ENCODE assay signal across 9 cellular contexts in the genomic region with DNA sequence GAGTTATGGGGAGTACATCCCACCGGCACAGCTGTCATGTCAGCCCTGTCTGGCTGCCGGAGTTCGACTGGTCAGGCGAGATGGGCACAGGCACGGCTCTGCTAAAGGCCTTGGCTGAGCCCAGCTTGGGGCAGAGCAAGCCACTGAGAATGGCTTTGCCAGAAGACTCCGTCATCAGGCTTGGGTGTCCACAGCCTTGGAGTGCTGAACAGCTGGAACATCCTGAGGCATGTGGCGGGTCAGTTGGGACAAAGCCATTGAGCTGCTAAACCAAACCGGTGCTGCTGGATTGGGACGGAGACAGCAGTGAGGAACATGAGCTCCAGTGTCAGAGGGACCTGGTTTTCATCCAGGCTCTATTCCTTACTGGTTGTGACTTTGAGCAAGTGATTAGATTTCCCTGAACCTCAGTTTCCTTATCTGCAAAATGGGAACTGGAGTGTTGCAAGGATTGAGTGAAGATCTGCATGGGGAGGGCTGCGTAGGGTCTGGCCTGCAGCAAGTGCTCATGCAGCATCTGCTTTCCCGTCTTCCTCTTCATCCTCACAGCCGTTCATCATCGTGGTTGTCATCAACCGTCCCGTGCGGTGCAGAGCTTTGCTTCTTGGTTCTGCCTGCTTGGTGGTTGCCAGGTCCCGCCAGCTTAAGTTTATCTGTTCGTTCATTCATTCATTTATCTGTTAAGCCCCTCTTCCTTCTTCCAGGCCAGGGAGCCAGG.
DNase-seq lines count a peak whose midpoint lies in the region; ATAC-seq and TF ChIP-seq lines count a peak whose summit lies in the region.
"Had no signal": no experiment of that assay in that cellular context is flagged by ENCODE, and none has a peak within 500 bp of the region (broad histone marks: within the 10 kb centered on the region; RNA-seq: fewer than 3 reads in every experiment).

No MANE protein-coding gene starts in this region.

- H3K9me3 ChIP-seq in HEK293 (ENCODE audit: control insufficient read depth, insufficient read depth, low read depth, low read length) (no peaks in the 10 kb centered on the region), spleen (no peaks in the 10 kb centered on the region)

- no peak for TF ChIP-seq POLR2A in spleen (IDR thresholded peaks at IDR 0.05)

- CTCF ChIA-PET in HEK293 (lab: Yijun Ruan, JAX): interaction anchor here (0.6 to 1.0 kb wide), 3 partner anchors 33 to 143 kb away, joined by 3 to 4 read pairs (median 3); no protein-coding TSS in a partner anchor

- H3K36me3 ChIP-seq in HEK293 (ENCODE audit: control insufficient read depth in 2 of 2, insufficient read depth in 1 of 2, low read length in 2 of 2) (no peaks in the 10 kb centered on the region), spleen (peaks cover 0 to 32% (median 0%) of the 10 kb centered on the region in 6 donors)

- WGBS in spleen, 5 donors: 74 to 84% (median 77%) methylated on average over 15 to 18 of the region's 18 CpGs

- H3K27me3 ChIP-seq in spleen (replicated peaks in 1 of 7): no peaks in the 10 kb centered on the region
- H3K27me3 ChIP-seq: dorsolateral prefrontal cortex had no signal

- no peaks in the 10 kb centered on the region for H3K4me1 ChIP-seq in HEK293 (ENCODE audit: control insufficient read depth, insufficient read depth, low read length)
- H3K4me1 ChIP-seq in spleen: peaks cover 0 to 61% (median 32%) of the 10 kb centered on the region in 6 donors

- no peak for TF ChIP-seq CTCF in HEK293 (tag by site-specific recombination; IDR thresholded peaks at IDR 0.05)
- no peak for TF ChIP-seq CTCF in coronary artery (IDR thresholded peaks at IDR 0.05)
- no peak for TF ChIP-seq CTCF in spleen (IDR thresholded peaks at IDR 0.05 in 8 of 11, conservative IDR thresholded peaks at IDR 0.05 in 3 of 11)

- ATAC-seq in left lobe of liver (peak; percentile 14), GM19324 (IDR thresholded peaks at IDR 0.05; ENCODE audit: low FRiP score, unreplicated experiment) (no peak), HG03342 (IDR thresholded peaks at IDR 0.05; ENCODE audit: unreplicated experiment) (no peak)

- H3K4me3 ChIP-seq in HEK293 (ENCODE audit: low read depth, low read length) (no peak overlapping the region), coronary artery (peak overlapping the region; percentile 28), spleen (no peak overlapping the region)
- H3K4me3 ChIP-seq: dorsolateral prefrontal cortex had no signal

- H3K27ac ChIP-seq in HEK293 (ENCODE audit: extremely low read depth, low read depth, low read length) (no peak overlapping the region), coronary artery (peak overlapping the region; percentile 18 to 54), spleen (peak overlapping the region in 5 of 8 donors; percentile 30 to 72 (median 43))
- H3K27ac ChIP-seq: dorsolateral prefrontal cortex had no signal

- POLR2A ChIA-PET in HEK293 (lab: Yijun Ruan, JAX): no interaction called here

- intact Hi-C loops in spleen (cut with DNase I; ENCODE audit: low total_unique reads): no loop called here

- DNase-seq in coronary artery (ENCODE audit: low spot score): no peak
- DNase-seq in left lobe of liver (ENCODE audit: low spot score): no peak
- DNase-seq in spleen: peak; percentile 74
- no peak for DNase-seq in SIG-M5 (lab: John Stamatoyannopoulos, UW)
- no peak for DNase-seq in putamen (ENCODE audit: low spot score)
- DNase-seq: dorsolateral prefrontal cortex had no signal

TF ChIP-seq in HEK293, 187 proteins besides CTCF, POLR2A, EP300 and RAD21:
- TF ChIP-seq, protein P1, sequence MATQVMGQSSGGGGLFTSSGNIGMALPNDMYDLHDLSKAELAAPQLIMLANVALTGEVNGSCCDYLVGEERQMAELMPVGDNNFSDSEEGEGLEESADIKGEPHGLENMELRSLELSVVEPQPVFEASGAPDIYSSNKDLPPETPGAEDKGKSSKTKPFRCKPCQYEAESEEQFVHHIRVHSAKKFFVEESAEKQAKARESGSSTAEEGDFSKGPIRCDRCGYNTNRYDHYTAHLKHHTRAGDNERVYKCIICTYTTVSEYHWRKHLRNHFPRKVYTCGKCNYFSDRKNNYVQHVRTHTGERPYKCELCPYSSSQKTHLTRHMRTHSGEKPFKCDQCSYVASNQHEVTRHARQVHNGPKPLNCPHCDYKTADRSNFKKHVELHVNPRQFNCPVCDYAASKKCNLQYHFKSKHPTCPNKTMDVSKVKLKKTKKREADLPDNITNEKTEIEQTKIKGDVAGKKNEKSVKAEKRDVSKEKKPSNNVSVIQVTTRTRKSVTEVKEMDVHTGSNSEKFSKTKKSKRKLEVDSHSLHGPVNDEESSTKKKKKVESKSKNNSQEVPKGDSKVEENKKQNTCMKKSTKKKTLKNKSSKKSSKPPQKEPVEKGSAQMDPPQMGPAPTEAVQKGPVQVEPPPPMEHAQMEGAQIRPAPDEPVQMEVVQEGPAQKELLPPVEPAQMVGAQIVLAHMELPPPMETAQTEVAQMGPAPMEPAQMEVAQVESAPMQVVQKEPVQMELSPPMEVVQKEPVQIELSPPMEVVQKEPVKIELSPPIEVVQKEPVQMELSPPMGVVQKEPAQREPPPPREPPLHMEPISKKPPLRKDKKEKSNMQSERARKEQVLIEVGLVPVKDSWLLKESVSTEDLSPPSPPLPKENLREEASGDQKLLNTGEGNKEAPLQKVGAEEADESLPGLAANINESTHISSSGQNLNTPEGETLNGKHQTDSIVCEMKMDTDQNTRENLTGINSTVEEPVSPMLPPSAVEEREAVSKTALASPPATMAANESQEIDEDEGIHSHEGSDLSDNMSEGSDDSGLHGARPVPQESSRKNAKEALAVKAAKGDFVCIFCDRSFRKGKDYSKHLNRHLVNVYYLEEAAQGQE (tag by site-specific recombination; IDR thresholded peaks at IDR 0.05): 0 out of 2 replicates have a peak, but pooled peaks have one; percentile 41
- TF ChIP-seq ZNF341 (tag by site-specific recombination; IDR thresholded peaks at IDR 0.05; ENCODE audit: low read depth) (no peak), ZFP37 (tag by site-specific recombination; IDR thresholded peaks at IDR 0.05) (no peak), ZNF10 (tag by site-specific recombination; IDR thresholded peaks at IDR 0.05) (no peak), ZNF169 (tag by site-specific recombination; IDR thresholded peaks at IDR 0.05) (no peak), ZNF274 (IDR thresholded peaks at IDR 0.05; ENCODE audit: low read length) (no peak), ZNF274 (tag by site-specific recombination; IDR thresholded peaks at IDR 0.05; ENCODE audit: borderline replicate concordance) (no peak)
